Comparison of ENCODE assay signal across 2 cellular contexts in the genomic region with DNA sequence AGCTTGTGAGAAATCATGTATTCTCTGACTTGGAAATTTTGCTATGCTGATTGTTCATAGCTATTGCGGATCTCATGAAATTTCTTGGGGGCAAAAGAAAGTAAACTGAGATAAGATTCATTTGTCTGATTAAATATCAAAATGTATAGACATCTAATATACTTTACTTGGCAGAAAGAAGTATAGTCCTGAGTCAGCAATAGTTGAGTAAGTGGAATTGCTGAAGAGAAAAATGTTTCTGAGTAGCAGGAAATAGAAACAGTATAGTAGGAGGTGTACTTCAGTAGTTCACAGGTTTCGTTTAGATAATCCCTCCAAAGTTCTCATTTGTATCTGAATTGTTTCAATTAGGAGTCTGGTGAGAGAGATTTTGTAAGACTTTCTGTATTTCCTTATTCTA.
A peak's percentile ranks its signal among the peaks of the same experiment; 100 is the strongest.
TF ChIP-seq lines count a peak whose summit lies in the region.

No MANE protein-coding gene starts in this region.

TF ChIP-seq in HepG2, 621 proteins besides CTCF, POLR2A, EP300 and RAD21 (continued from another document):
- TF ChIP-seq ZNF749 (CRISPR knock-in tag; IDR thresholded peaks at IDR 0.05; ENCODE audit: borderline replicate concordance) = no peak
- TF ChIP-seq, protein P1, sequence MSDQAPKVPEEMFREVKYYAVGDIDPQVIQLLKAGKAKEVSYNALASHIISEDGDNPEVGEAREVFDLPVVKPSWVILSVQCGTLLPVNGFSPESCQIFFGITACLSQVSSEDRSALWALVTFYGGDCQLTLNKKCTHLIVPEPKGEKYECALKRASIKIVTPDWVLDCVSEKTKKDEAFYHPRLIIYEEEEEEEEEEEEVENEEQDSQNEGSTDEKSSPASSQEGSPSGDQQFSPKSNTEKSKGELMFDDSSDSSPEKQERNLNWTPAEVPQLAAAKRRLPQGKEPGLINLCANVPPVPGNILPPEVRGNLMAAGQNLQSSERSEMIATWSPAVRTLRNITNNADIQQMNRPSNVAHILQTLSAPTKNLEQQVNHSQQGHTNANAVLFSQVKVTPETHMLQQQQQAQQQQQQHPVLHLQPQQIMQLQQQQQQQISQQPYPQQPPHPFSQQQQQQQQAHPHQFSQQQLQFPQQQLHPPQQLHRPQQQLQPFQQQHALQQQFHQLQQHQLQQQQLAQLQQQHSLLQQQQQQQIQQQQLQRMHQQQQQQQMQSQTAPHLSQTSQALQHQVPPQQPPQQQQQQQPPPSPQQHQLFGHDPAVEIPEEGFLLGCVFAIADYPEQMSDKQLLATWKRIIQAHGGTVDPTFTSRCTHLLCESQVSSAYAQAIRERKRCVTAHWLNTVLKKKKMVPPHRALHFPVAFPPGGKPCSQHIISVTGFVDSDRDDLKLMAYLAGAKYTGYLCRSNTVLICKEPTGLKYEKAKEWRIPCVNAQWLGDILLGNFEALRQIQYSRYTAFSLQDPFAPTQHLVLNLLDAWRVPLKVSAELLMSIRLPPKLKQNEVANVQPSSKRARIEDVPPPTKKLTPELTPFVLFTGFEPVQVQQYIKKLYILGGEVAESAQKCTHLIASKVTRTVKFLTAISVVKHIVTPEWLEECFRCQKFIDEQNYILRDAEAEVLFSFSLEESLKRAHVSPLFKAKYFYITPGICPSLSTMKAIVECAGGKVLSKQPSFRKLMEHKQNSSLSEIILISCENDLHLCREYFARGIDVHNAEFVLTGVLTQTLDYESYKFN (CRISPR knock-in tag; conservative IDR thresholded peaks at IDR 0.05) = no peak
- no peak for TF ChIP-seq KDM5A (IDR thresholded peaks at IDR 0.05; ENCODE audit: borderline replicate concordance, low read length)
- no peak for TF ChIP-seq ZZZ3 (CRISPR knock-in tag; IDR thresholded peaks at IDR 0.05; ENCODE audit: borderline replicate concordance)
- TF ChIP-seq, protein P2, sequence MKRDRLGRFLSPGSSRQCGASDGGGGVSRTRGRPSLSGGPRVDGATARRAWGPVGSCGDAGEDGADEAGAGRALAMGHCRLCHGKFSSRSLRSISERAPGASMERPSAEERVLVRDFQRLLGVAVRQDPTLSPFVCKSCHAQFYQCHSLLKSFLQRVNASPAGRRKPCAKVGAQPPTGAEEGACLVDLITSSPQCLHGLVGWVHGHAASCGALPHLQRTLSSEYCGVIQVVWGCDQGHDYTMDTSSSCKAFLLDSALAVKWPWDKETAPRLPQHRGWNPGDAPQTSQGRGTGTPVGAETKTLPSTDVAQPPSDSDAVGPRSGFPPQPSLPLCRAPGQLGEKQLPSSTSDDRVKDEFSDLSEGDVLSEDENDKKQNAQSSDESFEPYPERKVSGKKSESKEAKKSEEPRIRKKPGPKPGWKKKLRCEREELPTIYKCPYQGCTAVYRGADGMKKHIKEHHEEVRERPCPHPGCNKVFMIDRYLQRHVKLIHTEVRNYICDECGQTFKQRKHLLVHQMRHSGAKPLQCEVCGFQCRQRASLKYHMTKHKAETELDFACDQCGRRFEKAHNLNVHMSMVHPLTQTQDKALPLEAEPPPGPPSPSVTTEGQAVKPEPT (CRISPR knock-in tag; IDR thresholded peaks at IDR 0.05; ENCODE audit: low read depth) = no peak
- TF ChIP-seq ZNF512 (CRISPR knock-in tag; IDR thresholded peaks at IDR 0.05) = no peak
- no peak for TF ChIP-seq HNRNPH1 (optimal IDR thresholded peaks at IDR 0.05; ENCODE audit: low read depth, low read length)
- peak; percentile 72 to 91 for TF ChIP-seq MAFK (conservative IDR thresholded peaks at IDR 0.05 in 1 of 2, IDR thresholded peaks at IDR 0.05 in 1 of 2; ENCODE audit: low read length in 2 of 2)
- TF ChIP-seq MAFF (IDR thresholded peaks at IDR 0.05; ENCODE audit: low read depth, low read length) = peak; percentile 80
- no peak for TF ChIP-seq TBP (CRISPR knock-in tag; IDR thresholded peaks at IDR 0.05)

TF ChIP-seq in IMR-90, 13 proteins besides CTCF, POLR2A, EP300 and RAD21 (continued from another document):
- no peak for TF ChIP-seq MAZ (IDR thresholded peaks at IDR 0.05; ENCODE audit: borderline replicate concordance, low read depth, low read length)
- TF ChIP-seq MAFK (IDR thresholded peaks at IDR 0.05; ENCODE audit: low read depth, low read length) = peak; percentile 85
